In genomic region chrX:130906776-130907175, GRCh38 we compare ENCODE assay signal across 7 cellular contexts.
"Had no signal": no experiment of that assay in that cellular context is flagged by ENCODE, and none has a peak within 500 bp of the region (broad histone marks: within the 10 kb centered on the region; RNA-seq: fewer than 3 reads in every experiment).

No MANE protein-coding gene starts in this region.

- DNase-seq: GDM1, GF-D8 had no signal

- FAIRE-seq: G401.6, GM12878, GM12891, GM18507, GM19239 had no signal

- ATAC-seq: GM12878 had no signal

- H3K4me3 ChIP-seq: GM12878 had no signal
